ENCODE assay signal across 17 cellular contexts in the genomic region with DNA sequence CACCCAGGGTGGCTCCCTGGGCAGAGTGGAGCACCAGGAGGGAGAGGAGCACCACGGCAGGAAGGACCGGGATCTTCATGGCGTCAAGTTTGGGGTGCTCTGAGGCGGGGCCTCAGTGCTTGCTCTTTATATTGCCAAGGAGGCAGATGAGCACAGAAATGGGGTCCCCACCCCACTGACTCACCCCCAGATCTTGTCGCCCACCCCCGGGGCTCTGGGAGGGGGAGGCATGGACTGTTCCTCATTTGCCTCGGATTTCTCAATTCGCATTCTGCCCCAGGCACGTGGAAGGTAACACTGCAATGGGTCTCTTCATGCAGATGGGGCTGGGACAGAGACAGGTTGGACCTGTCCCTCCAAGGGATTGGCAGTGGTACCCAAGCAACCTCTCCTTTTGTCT. TPM values are rescaled to one million over a fixed set of nuclear protein-coding genes. Genes with fewer than 3 reads are reported as not detected.
A peak's percentile ranks its signal among the peaks of the same experiment; 100 is the strongest.
DNase-seq lines count a peak whose midpoint lies in the region; FAIRE-seq and TF ChIP-seq lines count a peak whose summit lies in the region.
"Had no signal": no experiment of that assay in that cellular context is flagged by ENCODE, and none has a peak within 500 bp of the region (broad histone marks: within the 10 kb centered on the region; RNA-seq: fewer than 3 reads in every experiment).

A gene with protein sequence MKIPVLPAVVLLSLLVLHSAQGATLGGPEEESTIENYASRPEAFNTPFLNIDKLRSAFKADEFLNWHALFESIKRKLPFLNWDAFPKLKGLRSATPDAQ (minus strand): TSS at position 101 of the 400 bp plus-strand sequence. CDS start 22 bp downstream, at position 79.

- H3K4me1 ChIP-seq in suprapubic skin = peaks cover 49% of the 10 kb centered on the region

- no peak within 1 kb of the TSS for H3K4me3 Mint-ChIP-seq in activated naive CD4-positive, alpha-beta T cell treated with anti-CD3 and anti-CD28 coated beads, Interleukin-2, amount 50 U/mL, for 24 hours
- H3K4me3 Mint-ChIP-seq: CD8-positive, alpha-beta memory T cell had no signal

- no peaks in the 10 kb centered on the region for H3K9me3 ChIP-seq in suprapubic skin
- H3K9me3 ChIP-seq: BLaER1, Caco-2, HAP-1 had no signal

- FAIRE-seq in HTR-8/SVneo (lab: Jason Lieb, UNC) = no peak
- FAIRE-seq: GM19239 had no signal

- peaks cover 11% of the 10 kb centered on the region for H3K27me3 ChIP-seq in suprapubic skin
- H3K27me3 ChIP-seq: BLaER1 had no signal

- H3K4me1 Mint-ChIP-seq in activated naive CD4-positive, alpha-beta T cell treated with anti-CD3 and anti-CD28 coated beads, Interleukin-2, amount 50 U/mL, for 24 hours = peaks cover 6% of the 10 kb centered on the region

- H3K4me3 ChIP-seq in lower leg skin (ENCODE audit: low read depth, poor library complexity, severe bottlenecking) = no peak within 1 kb of the TSS
- peak within 1 kb of the TSS; percentile 21 for H3K4me3 ChIP-seq in suprapubic skin
- H3K4me3 ChIP-seq: BLaER1, HAP-1 had no signal

- TF ChIP-seq POLR2A in lower leg skin (IDR thresholded peaks at IDR 0.05) (no peak), suprapubic skin (IDR thresholded peaks at IDR 0.05) (no peak)

- no peaks in the 10 kb centered on the region for H3K36me3 Mint-ChIP-seq in activated naive CD4-positive, alpha-beta T cell treated with anti-CD3 and anti-CD28 coated beads, Interleukin-2, amount 50 U/mL, for 24 hours
- H3K36me3 Mint-ChIP-seq: CD8-positive, alpha-beta memory T cell had no signal

- no peak for TF ChIP-seq EP300 in suprapubic skin (IDR thresholded peaks at IDR 0.05)

- intact Hi-C loops in lower leg skin (cut with DNase I; ENCODE audit: low total_unique reads) = loop anchor here (10.0 kb wide), 1 partner anchor 136 kb away; a partner anchor contains a TSS

- peak within 1 kb of the TSS; percentile 2 for H3K27ac Mint-ChIP-seq in activated naive CD4-positive, alpha-beta T cell treated with anti-CD3 and anti-CD28 coated beads, Interleukin-2, amount 50 U/mL, for 24 hours

- 42 to 48% methylated on average over 9 of the region's 9 CpGs for WGBS in lower leg skin, 2 donors
- WGBS in suprapubic skin = 57% methylated on average over 9 of the region's 9 CpGs

- TF ChIP-seq CTCF in lower leg skin (IDR thresholded peaks at IDR 0.05) = no peak
- TF ChIP-seq CTCF in suprapubic skin (IDR thresholded peaks at IDR 0.05) = no peak

- H3K27me3 Mint-ChIP-seq in activated naive CD4-positive, alpha-beta T cell treated with anti-CD3 and anti-CD28 coated beads, Interleukin-2, amount 50 U/mL, for 24 hours = no peaks in the 10 kb centered on the region

- no peak for DNase-seq in activated naive CD4-positive, alpha-beta T cell treated with anti-CD3 and anti-CD28 coated beads, Interleukin-2, amount 50 U/mL, for 16 hours
- DNase-seq in lower leg skin (ENCODE audit: low spot score in 2 of 2) (no peak), suprapubic skin (ENCODE audit: low spot score in 2 of 2) (no peak), mucosa of gallbladder (ENCODE audit: low spot score) (no peak), HTR-8/SVneo (ENCODE audit: insufficient read length, low spot score) (no peak), DMS153 treated with DMSO at 0.1 percent for 48 hours (lab: John Stamatoyannopoulos, UW; ENCODE audit: unreplicated experiment) (no peak)
- DNase-seq: AML-193; Caco-2; CD8-positive, alpha-beta memory T cell; DMS53; GF-D8; GOT3 had no signal

- no peaks in the 10 kb centered on the region for H3K9me3 Mint-ChIP-seq in activated naive CD4-positive, alpha-beta T cell treated with anti-CD3 and anti-CD28 coated beads, Interleukin-2, amount 50 U/mL, for 24 hours
- H3K9me3 Mint-ChIP-seq: CD8-positive, alpha-beta memory T cell had no signal

- H3K27ac ChIP-seq in suprapubic skin = peak within 1 kb of the TSS; percentile 79
- H3K27ac ChIP-seq: BLaER1 had no signal

- H3K36me3 ChIP-seq in suprapubic skin = no peaks in the 10 kb centered on the region
- H3K36me3 ChIP-seq: BLaER1, HAP-1 had no signal

RNA-seq across cellular contexts. Expression of the gene that starts here (rescaled TPM):
- total RNA-seq in lower leg skin (over 10,000 TPM; 10,097 to 21,423 (median 15,501) TPM), suprapubic skin (over 10,000 TPM in 2 of 4 donors, 1,000 to 10,000 TPM in 2; 1,056 to 12,237 (median 8,197) TPM), mucosa of gallbladder (not detected)
- total RNA-seq: Caco-2; CD8-positive, alpha-beta memory T cell; HT-29 had no signal

Comparison
In these comparisons a context has a peak if more than half of its experiments do, and no peak if none do; other contexts are left out.
1. RNA of the gene that starts here (total RNA-seq): 10,097 to 21,423 TPM in lower leg skin and 1,056 to 12,237 TPM in suprapubic skin; not detected in mucosa of gallbladder (single experiment); every median in the first group is over 1,000 times any median in the second.